25 cellular contexts compared by ENCODE assay signal in the genomic region with DNA sequence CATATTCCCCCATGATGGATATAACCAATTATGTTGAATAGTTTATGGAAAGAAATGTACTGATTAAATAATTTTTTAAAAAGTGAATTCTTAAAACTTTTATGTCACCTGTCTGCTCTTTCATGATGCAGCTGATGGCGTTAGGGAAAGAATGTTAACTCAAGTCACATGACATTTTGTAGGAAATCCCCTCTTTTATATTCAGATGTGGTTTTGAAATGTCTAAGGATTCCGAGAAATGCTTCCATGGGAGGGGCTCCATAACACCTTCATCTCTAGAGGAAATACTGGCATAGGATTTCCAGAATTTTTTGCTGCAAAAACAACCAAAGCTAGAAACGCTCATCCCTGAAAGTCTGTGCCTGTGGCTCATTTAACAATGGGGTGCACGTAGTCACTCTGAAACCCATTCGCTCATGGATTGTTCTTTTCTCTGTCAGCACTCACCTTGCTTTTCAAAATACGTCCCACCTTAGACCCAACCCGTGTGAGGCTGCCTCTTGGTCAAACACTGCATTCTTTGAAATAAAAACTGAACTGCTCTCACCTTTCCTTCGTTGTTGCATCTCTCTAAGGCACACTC.
A peak's percentile ranks its signal among the peaks of the same experiment; 100 is the strongest.
DNase-seq lines count a peak whose midpoint lies in the region; ATAC-seq and TF ChIP-seq lines count a peak whose summit lies in the region.
"Had no signal": no experiment of that assay in that cellular context is flagged by ENCODE, and none has a peak within 500 bp of the region (broad histone marks: within the 10 kb centered on the region; RNA-seq: fewer than 3 reads in every experiment).

No MANE protein-coding gene starts in this region.

- H3K79me2 ChIP-seq in OCI-LY3 (ENCODE audit: low read length) = no peaks in the 10 kb centered on the region
- H3K79me2 ChIP-seq: hepatocyte had no signal

- no peaks in the 10 kb centered on the region for H4K20me1 ChIP-seq in OCI-LY3 (ENCODE audit: insufficient read depth, low read length)
- H4K20me1 ChIP-seq: BLaER1 treated with 17β-estradiol and CSF1 and Interleukin-3, amounts not matched to agents 10 nM and 100 nM had no signal

- H3K9me3 ChIP-seq in OCI-LY3 (ENCODE audit: insufficient read depth, low read length) = 0 out of 2 replicates have a peak, but pooled peaks cover 7% of the 10 kb centered on the region
- H3K9me3 ChIP-seq: esophagus muscularis mucosa, HAP-1, upper lobe of right lung had no signal

- peak; percentile 40 to 47 for ATAC-seq in activated T-cell treated with anti-CD3 and anti-CD28 coated beads, Interleukin-2, amount 50 U/mL, for 4 hours
- ATAC-seq in activated naive CD8-positive, alpha-beta T cell treated with anti-CD3 and anti-CD28 coated beads, Interleukin-2, amount 50 U/mL, for 24 hours = no peak
- ATAC-seq in GM18873 (IDR thresholded peaks at IDR 0.05; ENCODE audit: low FRiP score, unreplicated experiment) (no peak), GM21528 (IDR thresholded peaks at IDR 0.05; ENCODE audit: low FRiP score, unreplicated experiment) (no peak)
- ATAC-seq: upper lobe of right lung, WTC11 had no signal

- DNase-seq in activated T-cell treated with anti-CD3 and anti-CD28 coated beads, Interleukin-2, amount 50 U/mL, for 4 hours = no peak
- no peak for DNase-seq in activated T-cell treated with anti-CD3 and anti-CD28 coated beads for 4 hours
- DNase-seq in activated naive CD8-positive, alpha-beta T cell treated with anti-CD3 and anti-CD28 coated beads, Interleukin-2, amount 50 U/mL, for 24 hours = no peak
- DNase-seq in NCI-H345 (lab: John Stamatoyannopoulos, UW) = no peak
- DNase-seq: amygdala; foreskin melanocyte; mesenchymal stem cell; NCI-H1092 treated with DMSO at 0.1 percent for 48 hours; NCI-H1930; NCI-H2227 treated with DMSO at 0.1 percent for 48 hours; NCI-H748 treated with DMSO at 0.1 percent for 48 hours; RPMI8226; stimulated activated CD8-positive, alpha-beta memory T cell treated with anti-CD3 and anti-CD28 coated beads, Interleukin-4, amount 100 ng/mL, for 48 hours; T-helper 9 cell; upper lobe of right lung had no signal

- TF ChIP-seq CTCF in OCI-LY3 (IDR thresholded peaks at IDR 0.05; ENCODE audit: low read depth, low read length) = no peak

- 0 out of 2 replicates have a peak, but pooled peaks cover under 1% of the 10 kb centered on the region for H3K27me3 ChIP-seq in OCI-LY3 (ENCODE audit: low read depth, low read length)
- H3K27me3 ChIP-seq: BLaER1 treated with 17β-estradiol and CSF1 and Interleukin-3, amounts not matched to agents 10 nM and 100 nM; esophagus muscularis mucosa; upper lobe of right lung had no signal

- H3K36me3 Mint-ChIP-seq in activated T-cell treated with anti-CD3 and anti-CD28 coated beads, Interleukin-2, amount 50 U/mL, for 4 hours (ENCODE audit: insufficient read depth) = no peaks in the 10 kb centered on the region
- H3K36me3 Mint-ChIP-seq in activated naive CD8-positive, alpha-beta T cell treated with anti-CD3 and anti-CD28 coated beads, Interleukin-2, amount 50 U/mL, for 24 hours (ENCODE audit: low read depth) = no peaks in the 10 kb centered on the region
- no peaks in the 10 kb centered on the region for H3K36me3 Mint-ChIP-seq in stimulated activated naive CD8-positive, alpha-beta T cell treated with anti-CD3 and anti-CD28 coated beads, Interleukin-15, Interleukin-2, amounts not matched to agents 100 ng/mL and 50 ng/mL, for 24 hours (ENCODE audit: low read depth)

- H3K9me3 Mint-ChIP-seq in activated T-cell treated with anti-CD3 and anti-CD28 coated beads, Interleukin-2, amount 50 U/mL, for 4 hours = peaks cover 7% of the 10 kb centered on the region
- H3K9me3 Mint-ChIP-seq in activated naive CD8-positive, alpha-beta T cell treated with anti-CD3 and anti-CD28 coated beads, Interleukin-2, amount 50 U/mL, for 24 hours = no peaks in the 10 kb centered on the region
- no peaks in the 10 kb centered on the region for H3K9me3 Mint-ChIP-seq in stimulated activated naive CD8-positive, alpha-beta T cell treated with anti-CD3 and anti-CD28 coated beads, Interleukin-15, Interleukin-2, amounts not matched to agents 100 ng/mL and 50 ng/mL, for 24 hours

- peaks cover 25% of the 10 kb centered on the region for H3K4me1 ChIP-seq in OCI-LY3 (ENCODE audit: low read length)
- H3K4me1 ChIP-seq: BLaER1 treated with 17β-estradiol and CSF1 and Interleukin-3, amounts not matched to agents 10 nM and 100 nM; esophagus muscularis mucosa; upper lobe of right lung had no signal

- peak overlapping the region; percentile 66 for H3K4me3 ChIP-seq in OCI-LY3 (ENCODE audit: low read length)
- H3K4me3 ChIP-seq: BLaER1 treated with 17β-estradiol and CSF1 and Interleukin-3, amounts not matched to agents 10 nM and 100 nM; coronary artery; esophagus muscularis mucosa; HAP-1; hepatocyte; upper lobe of right lung had no signal

- peaks cover 9% of the 10 kb centered on the region for H3K36me3 ChIP-seq in OCI-LY3 (replicated peaks; ENCODE audit: low read depth, low read length)
- H3K36me3 ChIP-seq: BLaER1 treated with 17β-estradiol and CSF1 and Interleukin-3, amounts not matched to agents 10 nM and 100 nM; esophagus muscularis mucosa; HAP-1; upper lobe of right lung had no signal

- peaks cover 21% of the 10 kb centered on the region for H3K4me1 Mint-ChIP-seq in activated T-cell treated with anti-CD3 and anti-CD28 coated beads, Interleukin-2, amount 50 U/mL, for 4 hours (ENCODE audit: low read depth)
- H3K4me1 Mint-ChIP-seq in activated naive CD8-positive, alpha-beta T cell treated with anti-CD3 and anti-CD28 coated beads, Interleukin-2, amount 50 U/mL, for 24 hours = peaks cover 20% of the 10 kb centered on the region
- H3K4me1 Mint-ChIP-seq in stimulated activated naive CD8-positive, alpha-beta T cell treated with anti-CD3 and anti-CD28 coated beads, Interleukin-15, Interleukin-2, amounts not matched to agents 100 ng/mL and 50 ng/mL, for 24 hours (ENCODE audit: low read depth) = peaks cover 16% of the 10 kb centered on the region

- peak overlapping the region; percentile 14 for H3K27ac Mint-ChIP-seq in activated naive CD8-positive, alpha-beta T cell treated with anti-CD3 and anti-CD28 coated beads, Interleukin-2, amount 50 U/mL, for 24 hours
- H3K27ac Mint-ChIP-seq in stimulated activated naive CD8-positive, alpha-beta T cell treated with anti-CD3 and anti-CD28 coated beads, Interleukin-15, Interleukin-2, amounts not matched to agents 100 ng/mL and 50 ng/mL, for 24 hours = peak overlapping the region; percentile 50
- H3K27ac Mint-ChIP-seq: WTC11 had no signal

- H3K27me3 Mint-ChIP-seq in activated T-cell treated with anti-CD3 and anti-CD28 coated beads, Interleukin-2, amount 50 U/mL, for 4 hours (ENCODE audit: low read depth) = no peaks in the 10 kb centered on the region
- H3K27me3 Mint-ChIP-seq in activated naive CD8-positive, alpha-beta T cell treated with anti-CD3 and anti-CD28 coated beads, Interleukin-2, amount 50 U/mL, for 24 hours = no peaks in the 10 kb centered on the region
- peaks cover 3% of the 10 kb centered on the region for H3K27me3 Mint-ChIP-seq in stimulated activated naive CD8-positive, alpha-beta T cell treated with anti-CD3 and anti-CD28 coated beads, Interleukin-15, Interleukin-2, amounts not matched to agents 100 ng/mL and 50 ng/mL, for 24 hours

- peak overlapping the region; percentile 75 for H3K4me2 ChIP-seq in OCI-LY3 (ENCODE audit: low read length)
- H3K4me2 ChIP-seq: BLaER1 treated with 17β-estradiol and CSF1 and Interleukin-3, amounts not matched to agents 10 nM and 100 nM; hepatocyte had no signal

- H3K4me3 Mint-ChIP-seq in activated T-cell treated with anti-CD3 and anti-CD28 coated beads, Interleukin-2, amount 50 U/mL, for 4 hours = peak overlapping the region; percentile 8
- H3K4me3 Mint-ChIP-seq in activated naive CD8-positive, alpha-beta T cell treated with anti-CD3 and anti-CD28 coated beads, Interleukin-2, amount 50 U/mL, for 24 hours = no peak overlapping the region
- no peak overlapping the region for H3K4me3 Mint-ChIP-seq in stimulated activated naive CD8-positive, alpha-beta T cell treated with anti-CD3 and anti-CD28 coated beads, Interleukin-15, Interleukin-2, amounts not matched to agents 100 ng/mL and 50 ng/mL, for 24 hours
- H3K4me3 Mint-ChIP-seq: WTC11 had no signal

- H2AFZ ChIP-seq in OCI-LY3 (ENCODE audit: low read depth, low read length) = peak overlapping the region; percentile 40
- H2AFZ ChIP-seq: hepatocyte had no signal

- H3K9ac ChIP-seq in OCI-LY3 (ENCODE audit: low read length) = peak overlapping the region; percentile 18; the same call in 1 of the 2 replicates
- H3K9ac ChIP-seq: BLaER1 treated with 17β-estradiol and CSF1 and Interleukin-3, amounts not matched to agents 10 nM and 100 nM had no signal

- no peak overlapping the region for H3K27ac ChIP-seq in OCI-LY3 (ENCODE audit: low read length)
- H3K27ac ChIP-seq: BLaER1 treated with 17β-estradiol and CSF1 and Interleukin-3, amounts not matched to agents 10 nM and 100 nM; coronary artery; esophagus muscularis mucosa; hepatocyte; upper lobe of right lung had no signal

Comparison
In these comparisons a context has a peak if more than half of its experiments do, and no peak if none do; other contexts are left out.
1. ATAC-seq: peak in activated T-cell treated with anti-CD3 and anti-CD28 coated beads, Interleukin-2, amount 50 U/mL, for 4 hours (2 of 2); none in activated naive CD8-positive, alpha-beta T cell treated with anti-CD3 and anti-CD28 coated beads, Interleukin-2, amount 50 U/mL, for 24 hours (single experiment), GM18873 (single experiment) and GM21528 (single experiment).